In the genomic region with DNA sequence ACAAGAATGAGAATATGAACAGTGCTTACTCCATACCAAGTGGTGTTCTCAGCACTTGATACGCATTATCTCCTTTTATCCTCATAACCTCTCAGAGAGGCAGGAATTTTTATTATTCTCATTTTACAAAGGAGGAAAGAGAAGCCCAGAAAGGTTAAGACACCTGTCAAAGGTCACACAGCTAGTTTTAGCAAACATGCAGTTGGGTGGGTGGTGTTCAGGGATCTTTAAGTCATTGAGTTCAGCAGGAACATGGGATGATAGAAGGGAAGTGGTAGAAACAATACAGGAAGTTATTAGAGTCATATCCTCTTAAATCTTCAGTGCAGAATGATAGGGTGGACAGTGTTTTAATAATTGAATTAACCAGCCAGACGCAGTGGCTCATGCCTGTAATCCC, we compare ENCODE assay signal across 2 cellular contexts.
TF ChIP-seq lines count a peak whose summit lies in the region.

No MANE protein-coding gene starts in this region.

TF ChIP-seq in HepG2, 621 proteins besides CTCF, POLR2A, EP300 and RAD21:
- no peak for TF ChIP-seq IRF2 (CRISPR knock-in tag; IDR thresholded peaks at IDR 0.05)
- peak; percentile 58; the same call in 1 of the 2 replicates for TF ChIP-seq ZMYM3 (CRISPR knock-in tag; IDR thresholded peaks at IDR 0.05)
- peak; percentile 62; the same call in 1 of the 2 replicates for TF ChIP-seq ZNF768 (CRISPR knock-in tag; IDR thresholded peaks at IDR 0.05)

TF ChIP-seq in K562, 482 proteins besides CTCF, POLR2A, EP300 and RAD21:
- TF ChIP-seq KLF10 (CRISPR knock-in tag; IDR thresholded peaks at IDR 0.05) (no peak), ETV6 (IDR thresholded peaks at IDR 0.05; ENCODE audit: borderline replicate concordance in 1 of 2, low read depth in 2 of 2, low read length in 1 of 2) (no peak), ETV6 (CRISPR knock-in tag; IDR thresholded peaks at IDR 0.05; ENCODE audit: borderline replicate concordance) (no peak), ZNF239 (CRISPR knock-in tag; IDR thresholded peaks at IDR 0.05) (no peak), ZNF551 (CRISPR knock-in tag; IDR thresholded peaks at IDR 0.05) (no peak), BRCA1 (IDR thresholded peaks at IDR 0.05) (no peak), BRCA1 (CRISPR knock-in tag; IDR thresholded peaks at IDR 0.05) (no peak), CHD7 (IDR thresholded peaks at IDR 0.05; ENCODE audit: low read depth, low read length) (no peak), RBM25 (IDR thresholded peaks at IDR 0.05; ENCODE audit: low read depth, low read length, severe bottlenecking) (peak; percentile 42)
